9 cellular contexts compared by ENCODE assay signal in the genomic region with DNA sequence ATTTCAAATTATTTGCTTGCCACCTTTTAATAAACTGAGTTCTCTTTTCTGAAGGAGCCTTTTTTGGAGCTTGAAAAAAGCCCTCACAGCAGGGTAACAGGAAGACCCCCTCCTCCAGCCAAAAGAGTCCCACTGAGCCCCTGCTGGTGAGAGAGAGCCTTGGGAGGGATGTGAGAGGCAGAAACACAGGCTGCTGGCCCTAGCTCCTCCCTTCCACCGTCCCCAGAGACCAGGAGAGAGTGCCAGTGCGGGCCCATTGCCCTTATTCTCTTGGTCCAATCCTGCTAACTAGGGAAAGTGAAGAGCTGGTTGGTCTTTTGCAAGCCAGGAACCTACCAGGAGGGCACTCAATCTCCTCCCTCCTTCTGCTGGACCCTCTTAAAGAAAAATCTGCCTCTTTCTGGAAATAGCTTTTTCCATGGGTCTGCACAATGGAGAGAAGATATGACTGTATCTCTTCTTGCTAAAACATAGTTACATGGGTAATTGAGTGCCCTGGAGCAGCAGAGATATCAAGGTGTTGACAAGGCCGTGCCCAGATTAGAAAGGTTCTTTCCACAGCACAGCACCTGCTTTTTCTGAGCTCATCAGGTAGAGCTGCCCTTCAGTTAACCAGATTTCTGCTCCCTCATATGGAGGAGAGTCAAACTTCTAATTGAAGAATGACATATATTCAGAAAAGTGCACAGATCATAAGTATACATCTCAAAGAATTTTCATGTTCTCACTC.
DNase-seq lines count a peak whose midpoint lies in the region; ATAC-seq and TF ChIP-seq lines count a peak whose summit lies in the region.
"Had no signal": no experiment of that assay in that cellular context is flagged by ENCODE, and none has a peak within 500 bp of the region (broad histone marks: within the 10 kb centered on the region; RNA-seq: fewer than 3 reads in every experiment).

No MANE protein-coding gene starts in this region.

- H3K4me2 ChIP-seq in IMR-90 (ENCODE audit: low read depth, low read length): no peak overlapping the region
- peak overlapping the region; percentile 65 for H3K4me2 ChIP-seq in neural progenitor cell

- no peak overlapping the region for H2BK120ac ChIP-seq in IMR-90 (ENCODE audit: low read depth, low read length)

- peak overlapping the region; percentile 89 for H3K27ac Mint-ChIP-seq in Caco-2 (ENCODE audit: unreplicated experiment)
- H3K27ac Mint-ChIP-seq in neural progenitor cell: no peak overlapping the region

- peaks cover 31% of the 10 kb centered on the region for H3K9me1 ChIP-seq in IMR-90 (ENCODE audit: insufficient read depth, low read length)

- H2BK15ac ChIP-seq in IMR-90 (ENCODE audit: low read depth, low read length): peak overlapping the region; percentile 54; the same call in 1 of the 3 replicates

- dilution Hi-C loops in IMR-90 (cut with HindIII; ENCODE audit: low sequenced_read_pairs, unreplicated experiment): no loop called here

- peak overlapping the region; percentile 25; the same call in 1 of the 2 replicates for H3K18ac ChIP-seq in IMR-90 (ENCODE audit: low read depth, low read length)

- WGBS in IMR-90 (ENCODE audit: extremely low coverage in 2 of 2, insufficient read length in 1 of 2), 2 experiments: no CpG with 5 or more reads among the region's 3 CpGs

- H3K36me3 ChIP-seq in Caco-2 (ENCODE audit: control insufficient read depth, insufficient read depth, low read length) (no peaks in the 10 kb centered on the region; the same call in 1 of the 2 replicates), IMR-90 (ENCODE audit: control insufficient read depth, insufficient read depth, low read length) (peaks cover 7% of the 10 kb centered on the region), neural progenitor cell (no peaks in the 10 kb centered on the region)
- H3K36me3 ChIP-seq: thyroid gland had no signal

- H3K4me3 ChIP-seq in Caco-2 (ENCODE audit: low read depth, low read length) (no peak overlapping the region), IMR-90 (ENCODE audit: insufficient read depth, low read depth, low read length) (no peak overlapping the region), neural progenitor cell (peak overlapping the region; percentile 23)
- H3K4me3 ChIP-seq: thyroid gland had no signal

- peaks cover 43% of the 10 kb centered on the region for H3K36me3 Mint-ChIP-seq in Caco-2 (ENCODE audit: insufficient read depth, unreplicated experiment)
- H3K36me3 Mint-ChIP-seq in neural progenitor cell: peaks cover 8% of the 10 kb centered on the region

- no peaks in the 10 kb centered on the region for H3K9me3 Mint-ChIP-seq in Caco-2 (ENCODE audit: unreplicated experiment)
- H3K9me3 Mint-ChIP-seq in neural progenitor cell: no peaks in the 10 kb centered on the region

- no peak for TF ChIP-seq RAD21 in IMR-90 (IDR thresholded peaks at IDR 0.05; ENCODE audit: low read length)

- no peaks in the 10 kb centered on the region for H3K27me3 ChIP-seq in Caco-2 (replicated peaks; ENCODE audit: control insufficient read depth, insufficient read depth, low read length)
- H3K27me3 ChIP-seq in IMR-90 (ENCODE audit: control insufficient read depth, insufficient read depth, low read length): no peaks in the 10 kb centered on the region
- no peaks in the 10 kb centered on the region for H3K27me3 ChIP-seq in neural progenitor cell
- H3K27me3 ChIP-seq: thyroid gland had no signal

- TF ChIP-seq CTCF in Caco-2 (IDR thresholded peaks at IDR 0.05; ENCODE audit: insufficient read depth in 1 of 2, low read depth in 1 of 2, low read length in 1 of 2, severe bottlenecking in 1 of 2, unreplicated experiment in 1 of 2): no peak
- no peak for TF ChIP-seq CTCF in IMR-90 (conservative IDR thresholded peaks at IDR 0.05; ENCODE audit: low read depth, low read length)
- TF ChIP-seq CTCF in neural progenitor cell (IDR thresholded peaks at IDR 0.05): peak; percentile 39

- H3K4me3 Mint-ChIP-seq in Caco-2 (ENCODE audit: unreplicated experiment) (no peak overlapping the region), neural progenitor cell (no peak overlapping the region)

- TF ChIP-seq POLR2A in IMR-90 (IDR thresholded peaks at IDR 0.05; ENCODE audit: low read depth, low read length): no peak

- in situ Hi-C loops in IMR-90 (cut with MboI; ENCODE audit: low sequenced_read_pairs): no loop called here

- no peak overlapping the region for H3K56ac ChIP-seq in IMR-90 (ENCODE audit: extremely low read depth, insufficient read depth, low read length)

- peak overlapping the region; percentile 47 for H3K4ac ChIP-seq in IMR-90 (ENCODE audit: low read depth, low read length)

- H4K20me1 ChIP-seq in IMR-90 (ENCODE audit: insufficient read depth, low read length) (peaks cover 3% of the 10 kb centered on the region; the same call in 1 of the 2 replicates), neural progenitor cell (ENCODE audit: low read depth) (no peaks in the 10 kb centered on the region)

- H3K4me1 Mint-ChIP-seq in Caco-2 (ENCODE audit: low read depth, unreplicated experiment) (peaks cover 51% of the 10 kb centered on the region), neural progenitor cell (peaks cover 34% of the 10 kb centered on the region)

- no peak overlapping the region for H3K23ac ChIP-seq in IMR-90 (ENCODE audit: low read depth, low read length)

- H2BK5ac ChIP-seq in IMR-90 (ENCODE audit: low read depth, low read length, poor library complexity, severe bottlenecking): peak overlapping the region; percentile 47

- H2AFZ ChIP-seq in IMR-90 (replicated peaks; ENCODE audit: low read length, poor library complexity) (no peak overlapping the region), neural progenitor cell (replicated peaks) (peak overlapping the region; percentile 65)

- no peaks in the 10 kb centered on the region for H3K79me2 ChIP-seq in neural progenitor cell (ENCODE audit: low read depth)

- 0 out of 2 replicates have a peak overlapping the region, but pooled peaks have one; percentile 25 for H2BK20ac ChIP-seq in IMR-90 (ENCODE audit: low read depth, low read length)

- no peak overlapping the region for H4K91ac ChIP-seq in IMR-90 (ENCODE audit: insufficient read depth, low read depth, low read length)

- H3K27me3 Mint-ChIP-seq in Caco-2 (ENCODE audit: insufficient read depth, unreplicated experiment) (no peaks in the 10 kb centered on the region), neural progenitor cell (ENCODE audit: insufficient read depth, low read depth) (no peaks in the 10 kb centered on the region)

- no peak overlapping the region for H3K9ac ChIP-seq in IMR-90 (ENCODE audit: low read depth, low read length)
- H3K9ac ChIP-seq in neural progenitor cell: no peak overlapping the region

- H2AK9ac ChIP-seq in IMR-90 (replicated peaks; ENCODE audit: low read depth, low read length, poor library complexity): no peak overlapping the region

- peak overlapping the region; percentile 29; the same call in 1 of the 2 replicates for H2AK5ac ChIP-seq in IMR-90 (ENCODE audit: low read depth, low read length)

- DNase-seq in Caco-2: no peak
- no peak for DNase-seq in IMR-90
- peak; percentile 42 for DNase-seq in cerebellar cortex (ENCODE audit: low spot score)
- peak; percentile 63 for DNase-seq in neural progenitor cell (ENCODE audit: low spot score)
- DNase-seq in NCI-H2196 (lab: John Stamatoyannopoulos, UW; ENCODE audit: unreplicated experiment): no peak
- no peak for DNase-seq in A172 (ENCODE audit: low spot score)
- DNase-seq in stimulated activated CD4-positive, alpha-beta T cell treated with anti-CD3 and anti-CD28 coated beads, Interleukin-1b, Interleukin-23, amount 100 ng/mL, for 48 hours: no peak
- DNase-seq: thyroid gland had no signal

- H3K27ac ChIP-seq in IMR-90 (ENCODE audit: insufficient read depth, low read length): no peak overlapping the region; the same call in 1 of the 2 replicates
- H3K27ac ChIP-seq in neural progenitor cell: no peak overlapping the region

- ATAC-seq in IMR-90 (ENCODE audit: low read depth) (no peak), GM21576 (IDR thresholded peaks at IDR 0.05; ENCODE audit: unreplicated experiment) (no peak)

- H3K14ac ChIP-seq in IMR-90 (replicated peaks; ENCODE audit: low read depth, low read length): peak overlapping the region; percentile 33; the same call in 1 of the 2 replicates

- peaks cover 32 to 68% of the 10 kb centered on the region in 2 experiments for H3K79me1 ChIP-seq in IMR-90 (ENCODE audit: low read depth in 1 of 2, low read length in 2 of 2)

- CTCF ChIA-PET in Caco-2 (lab: Charles Lee): no interaction called here
- CTCF ChIA-PET in IMR-90 (lab: Yijun Ruan, JAX): no interaction called here

- intact Hi-C loops in Caco-2 (cut with micrococcal nuclease; ENCODE audit: unreplicated experiment): loop anchor here (1.0 to 5.0 kb wide), 3 partner anchors 17 to 60 kb away; no protein-coding TSS in a partner anchor
- intact Hi-C loops in IMR-90 (cut with micrococcal nuclease): loop anchor here (5.0 kb wide), 1 partner anchor 50 kb away; no protein-coding TSS in a partner anchor

- BruUV-seq in Caco-2 (replicated peaks; lab: Mats Ljungman, UMichigan) (no TSS peak), IMR-90 (replicated peaks; lab: Mats Ljungman, UMichigan) (no TSS peak)

- H3K4me1 ChIP-seq in Caco-2 (peaks cover 55% of the 10 kb centered on the region), IMR-90 (ENCODE audit: control insufficient read depth, insufficient read depth, low read length) (peaks cover 10% of the 10 kb centered on the region), neural progenitor cell (peaks cover 37% of the 10 kb centered on the region)

- POLR2A ChIA-PET in Caco-2 (lab: Charles Lee) (interaction anchor here (1.4 kb wide), 1 partner anchor 18 kb away, joined by 4 read pairs; no protein-coding TSS in a partner anchor), IMR-90 (lab: Charles Lee; ENCODE audit: unreplicated experiment) (no interaction called here)

- H3K9me3 ChIP-seq in Caco-2 (no peaks in the 10 kb centered on the region), IMR-90 (ENCODE audit: control insufficient read depth, insufficient read depth, low read length) (no peaks in the 10 kb centered on the region), neural progenitor cell (ENCODE audit: low read depth) (no peaks in the 10 kb centered on the region)
- H3K9me3 ChIP-seq: thyroid gland had no signal

- H4K5ac ChIP-seq in IMR-90 (ENCODE audit: low read depth, low read length): no peak overlapping the region; the same call in 1 of the 2 replicates

- peaks cover 4% of the 10 kb centered on the region for H3F3A ChIP-seq in neural progenitor cell (ENCODE audit: low read depth)

- H4K8ac ChIP-seq in IMR-90 (ENCODE audit: low read depth in 2 of 2, low read length in 2 of 2): no peak overlapping the region

TF ChIP-seq in IMR-90, 13 proteins besides CTCF, POLR2A, EP300 and RAD21 (continues in another document):
- no peak for TF ChIP-seq MAFK (IDR thresholded peaks at IDR 0.05; ENCODE audit: low read depth, low read length)
- no peak for TF ChIP-seq RCOR1 (IDR thresholded peaks at IDR 0.05; ENCODE audit: insufficient replicate concordance, low read length)
- no peak for TF ChIP-seq FOS (IDR thresholded peaks at IDR 0.05; ENCODE audit: low read depth, low read length)
- no peak for TF ChIP-seq CEBPB (IDR thresholded peaks at IDR 0.05; ENCODE audit: low read depth, low read length)
- TF ChIP-seq MAZ (IDR thresholded peaks at IDR 0.05; ENCODE audit: borderline replicate concordance, low read depth, low read length): no peak
- no peak for TF ChIP-seq SMC3 (IDR thresholded peaks at IDR 0.05; ENCODE audit: low read depth, low read length)
- no peak for TF ChIP-seq MXI1 (IDR thresholded peaks at IDR 0.05; ENCODE audit: borderline replicate concordance, low read depth, low read length)

Comparison
In these comparisons a context has a peak if more than half of its experiments do, and no peak if none do; other contexts are left out.
1. DNase-seq: peak in cerebellar cortex (single experiment) and neural progenitor cell (single experiment); none in Caco-2 (0 of 2), IMR-90 (single experiment), NCI-H2196 (single experiment), A172 (single experiment) and stimulated activated CD4-positive, alpha-beta T cell treated with anti-CD3 and anti-CD28 coated beads, Interleukin-1b, Interleukin-23, amount 100 ng/mL, for 48 hours (single experiment).